Comparison of ENCODE assay signal across 8 cellular contexts in the genomic region with DNA sequence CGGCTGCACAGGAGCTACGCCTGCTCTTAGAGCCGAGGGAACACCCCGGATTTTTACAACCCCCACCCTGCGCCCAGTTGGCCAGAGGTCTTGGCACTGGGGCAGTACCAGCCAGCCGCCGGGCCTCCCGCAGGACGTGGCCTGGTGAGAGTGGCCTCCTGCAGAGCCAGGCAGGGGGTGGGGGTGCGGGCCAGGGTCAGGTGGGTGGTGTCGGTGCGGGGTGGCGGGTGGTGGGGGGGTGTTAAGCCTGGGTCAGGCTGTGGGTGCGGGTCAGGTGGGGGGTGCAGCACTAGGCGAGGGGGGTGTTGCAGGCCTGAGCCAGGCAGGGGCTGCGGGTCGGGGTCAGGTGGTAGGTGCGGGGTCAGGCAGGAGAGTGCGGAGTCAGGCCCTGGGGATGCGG. TPM values are rescaled to one million over a fixed set of nuclear protein-coding genes. Genes with fewer than 3 reads are reported as not detected.
DNase-seq lines count a peak whose midpoint lies in the region; ATAC-seq, FAIRE-seq and TF ChIP-seq lines count a peak whose summit lies in the region.

No MANE protein-coding gene starts in this region.

- FAIRE-seq in RCC 7860 (lab: Jason Lieb, UNC), result no peak

- no peak for TF ChIP-seq EP300 in tibial nerve (IDR thresholded peaks at IDR 0.05)

- H3K4me3 ChIP-seq in liver (ENCODE audit: low read depth in 1 of 3, low read length in 3 of 3), result peak overlapping the region; percentile 42 to 92 (median 70)
- peak overlapping the region; percentile 37 to 93 (median 70) for H3K4me3 ChIP-seq in tibial nerve

- peak overlapping the region in 1 of 2 donors; percentile 6 for H3K27ac ChIP-seq in liver (ENCODE audit: low read depth in 1 of 2, low read length in 2 of 2)
- peak overlapping the region in 3 of 4 donors; percentile 60 to 95 (median 88) for H3K27ac ChIP-seq in tibial nerve

- H3K36me3 ChIP-seq in liver (ENCODE audit: control insufficient read depth in 4 of 4, insufficient read depth in 3 of 4, low read depth in 1 of 4, low read length in 3 of 4) (peaks cover 15 to 25% (median 22%) of the 10 kb centered on the region in 4 donors), tibial nerve (peaks cover 0 to 41% (median 5%) of the 10 kb centered on the region in 3 donors)

- TF ChIP-seq CTCF in MCF 10A (IDR thresholded peaks at IDR 0.05; ENCODE audit: unreplicated experiment) (no peak), liver (IDR thresholded peaks at IDR 0.05; ENCODE audit: low read depth, low read length, missing input control) (no peak), tibial nerve (IDR thresholded peaks at IDR 0.05) (no peak)

- no peaks in the 10 kb centered on the region for H3K27me3 Mint-ChIP-seq in activated CD4-positive, alpha-beta T cell treated with anti-CD3 and anti-CD28 coated beads for 36 hours
- H3K27me3 Mint-ChIP-seq in MCF 10A (ENCODE audit: insufficient read depth, unreplicated experiment), result no peaks in the 10 kb centered on the region

- CTCF ChIA-PET in activated CD4-positive, alpha-beta T cell treated with anti-CD3 and anti-CD28 coated beads for 36 hours (lab: Charles Lee), result no interaction called here
- CTCF ChIA-PET in MCF 10A (lab: Yijun Ruan, JAX), result interaction anchor here (1.6 kb wide), 1 partner anchor 65 kb away, joined by 6 read pairs; no protein-coding TSS in a partner anchor

- WGBS in liver, result 22% methylated on average over 20 of the region's 20 CpGs
- 33 to 35% methylated on average over 18 to 19 of the region's 20 CpGs for WGBS in tibial nerve, 2 donors

- no peaks in the 10 kb centered on the region for H3K9me3 ChIP-seq in liver (ENCODE audit: control insufficient read depth in 4 of 4, low read length in 3 of 4)
- H3K9me3 ChIP-seq in tibial nerve, result no peaks in the 10 kb centered on the region

- no peak for DNase-seq in activated CD4-positive, alpha-beta T cell treated with anti-CD3 and anti-CD28 coated beads for 36 hours
- no peak for DNase-seq in activated CD4-positive, alpha-beta T cell treated with anti-CD3 and anti-CD28 coated beads for 48 hours
- DNase-seq in MCF 10A (ENCODE audit: unreplicated experiment) (no peak), tibial nerve (ENCODE audit: low spot score in 2 of 2) (no peak), NOMO-1 (lab: John Stamatoyannopoulos, UW; ENCODE audit: unreplicated experiment in 2 of 2) (no peak), SHP77 (lab: John Stamatoyannopoulos, UW) (no peak), RCC 7860 (ENCODE audit: low spot score) (no peak)

- POLR2A ChIA-PET in activated CD4-positive, alpha-beta T cell treated with anti-CD3 and anti-CD28 coated beads for 36 hours (lab: Charles Lee), result no interaction called here
- POLR2A ChIA-PET in MCF 10A (lab: Yijun Ruan, JAX), result interaction anchor here (0.7 to 2.0 kb wide), 2 partner anchors 20 to 781 kb away, joined by 3 to 9 read pairs; a partner anchor contains a TSS

- H3K36me3 Mint-ChIP-seq in activated CD4-positive, alpha-beta T cell treated with anti-CD3 and anti-CD28 coated beads for 36 hours (ENCODE audit: low read depth), result peaks cover 11% of the 10 kb centered on the region
- peaks cover 39% of the 10 kb centered on the region for H3K36me3 Mint-ChIP-seq in MCF 10A (ENCODE audit: insufficient read depth, unreplicated experiment)

- no peak for ATAC-seq in activated CD4-positive, alpha-beta T cell treated with anti-CD3 and anti-CD28 coated beads for 36 hours

- TF ChIP-seq POLR2A in tibial nerve (IDR thresholded peaks at IDR 0.05), result no peak

- intact Hi-C loops in activated CD4-positive, alpha-beta T cell treated with anti-CD3 and anti-CD28 coated beads for 36 hours (cut with DNase I, micrococcal nuclease), result loop anchor here (2.0 to 10.0 kb wide), 2 partner anchors 14 to 1038 kb away; a partner anchor contains a TSS
- intact Hi-C loops in MCF 10A (cut with micrococcal nuclease), result no loop called here

- no peaks in the 10 kb centered on the region for H3K9me3 Mint-ChIP-seq in activated CD4-positive, alpha-beta T cell treated with anti-CD3 and anti-CD28 coated beads for 36 hours (ENCODE audit: low read depth)
- no peaks in the 10 kb centered on the region for H3K9me3 Mint-ChIP-seq in MCF 10A (ENCODE audit: unreplicated experiment)

- H3K4me1 ChIP-seq in liver (ENCODE audit: control insufficient read depth in 4 of 4, insufficient read depth in 4 of 4, low read length in 3 of 4) (peaks cover 10 to 54% (median 34%) of the 10 kb centered on the region in 4 donors), tibial nerve (peaks cover 0 to 47% (median 13%) of the 10 kb centered on the region in 4 donors)

- H3K27me3 ChIP-seq in liver (ENCODE audit: control insufficient read depth in 4 of 4, insufficient read depth in 4 of 4, low read length in 3 of 4) (no peaks in the 10 kb centered on the region), tibial nerve (no peaks in the 10 kb centered on the region)

- peak overlapping the region in 1 of 2 donors; percentile 19 for H3K9ac ChIP-seq in liver (ENCODE audit: low read depth in 1 of 2, low read length in 2 of 2)

- H3K27ac Mint-ChIP-seq in activated CD4-positive, alpha-beta T cell treated with anti-CD3 and anti-CD28 coated beads for 36 hours, result no peak overlapping the region
- peak overlapping the region; percentile 88 for H3K27ac Mint-ChIP-seq in MCF 10A (ENCODE audit: low read depth, unreplicated experiment)

- TF ChIP-seq RAD21 in liver (IDR thresholded peaks at IDR 0.05), result no peak

- peaks cover 11% of the 10 kb centered on the region for H3K4me1 Mint-ChIP-seq in activated CD4-positive, alpha-beta T cell treated with anti-CD3 and anti-CD28 coated beads for 36 hours
- H3K4me1 Mint-ChIP-seq in MCF 10A (ENCODE audit: insufficient read depth, unreplicated experiment), result peaks cover 10% of the 10 kb centered on the region

- BruUV-seq in MCF 10A (replicated peaks; lab: Mats Ljungman, UMichigan), result no TSS peak

- peak overlapping the region; percentile 73 for H3K4me3 Mint-ChIP-seq in activated CD4-positive, alpha-beta T cell treated with anti-CD3 and anti-CD28 coated beads for 36 hours
- H3K4me3 Mint-ChIP-seq in MCF 10A (ENCODE audit: unreplicated experiment), result peak overlapping the region; percentile 82

TF ChIP-seq in liver, 16 proteins besides CTCF, POLR2A, EP300 and RAD21 (continues in another document):
- TF ChIP-seq, protein P1, sequence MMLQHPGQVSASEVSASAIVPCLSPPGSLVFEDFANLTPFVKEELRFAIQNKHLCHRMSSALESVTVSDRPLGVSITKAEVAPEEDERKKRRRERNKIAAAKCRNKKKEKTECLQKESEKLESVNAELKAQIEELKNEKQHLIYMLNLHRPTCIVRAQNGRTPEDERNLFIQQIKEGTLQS (IDR thresholded peaks at IDR 0.05), result no peak
- TF ChIP-seq, protein P2, sequence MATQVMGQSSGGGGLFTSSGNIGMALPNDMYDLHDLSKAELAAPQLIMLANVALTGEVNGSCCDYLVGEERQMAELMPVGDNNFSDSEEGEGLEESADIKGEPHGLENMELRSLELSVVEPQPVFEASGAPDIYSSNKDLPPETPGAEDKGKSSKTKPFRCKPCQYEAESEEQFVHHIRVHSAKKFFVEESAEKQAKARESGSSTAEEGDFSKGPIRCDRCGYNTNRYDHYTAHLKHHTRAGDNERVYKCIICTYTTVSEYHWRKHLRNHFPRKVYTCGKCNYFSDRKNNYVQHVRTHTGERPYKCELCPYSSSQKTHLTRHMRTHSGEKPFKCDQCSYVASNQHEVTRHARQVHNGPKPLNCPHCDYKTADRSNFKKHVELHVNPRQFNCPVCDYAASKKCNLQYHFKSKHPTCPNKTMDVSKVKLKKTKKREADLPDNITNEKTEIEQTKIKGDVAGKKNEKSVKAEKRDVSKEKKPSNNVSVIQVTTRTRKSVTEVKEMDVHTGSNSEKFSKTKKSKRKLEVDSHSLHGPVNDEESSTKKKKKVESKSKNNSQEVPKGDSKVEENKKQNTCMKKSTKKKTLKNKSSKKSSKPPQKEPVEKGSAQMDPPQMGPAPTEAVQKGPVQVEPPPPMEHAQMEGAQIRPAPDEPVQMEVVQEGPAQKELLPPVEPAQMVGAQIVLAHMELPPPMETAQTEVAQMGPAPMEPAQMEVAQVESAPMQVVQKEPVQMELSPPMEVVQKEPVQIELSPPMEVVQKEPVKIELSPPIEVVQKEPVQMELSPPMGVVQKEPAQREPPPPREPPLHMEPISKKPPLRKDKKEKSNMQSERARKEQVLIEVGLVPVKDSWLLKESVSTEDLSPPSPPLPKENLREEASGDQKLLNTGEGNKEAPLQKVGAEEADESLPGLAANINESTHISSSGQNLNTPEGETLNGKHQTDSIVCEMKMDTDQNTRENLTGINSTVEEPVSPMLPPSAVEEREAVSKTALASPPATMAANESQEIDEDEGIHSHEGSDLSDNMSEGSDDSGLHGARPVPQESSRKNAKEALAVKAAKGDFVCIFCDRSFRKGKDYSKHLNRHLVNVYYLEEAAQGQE (IDR thresholded peaks at IDR 0.05), result no peak
- TF ChIP-seq, protein P3, sequence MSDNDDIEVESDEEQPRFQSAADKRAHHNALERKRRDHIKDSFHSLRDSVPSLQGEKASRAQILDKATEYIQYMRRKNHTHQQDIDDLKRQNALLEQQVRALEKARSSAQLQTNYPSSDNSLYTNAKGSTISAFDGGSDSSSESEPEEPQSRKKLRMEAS (IDR thresholded peaks at IDR 0.05), result no peak
- no peak for TF ChIP-seq HNF4A (conservative IDR thresholded peaks at IDR 0.05)
- no peak for TF ChIP-seq YY1 (IDR thresholded peaks at IDR 0.05)
- TF ChIP-seq HNF4G (IDR thresholded peaks at IDR 0.05), result no peak

RNA-seq across cellular contexts. Expression of a gene that starts 0.6 kb away (rescaled TPM):
- total RNA-seq in activated CD4-positive, alpha-beta T cell treated with anti-CD3 and anti-CD28 coated beads for 36 hours, result 10 to 100 TPM; 42.0 to 56.7 TPM
- 72.4 and 82.7 TPM in 2 replicates for total RNA-seq in MCF 10A (2022)
- 100 to 1,000 TPM in 1 of 2 donors, 10 to 100 TPM in 1; 41.5 to 214 TPM for total RNA-seq in liver
- 100 to 1,000 TPM; 493 to 849 TPM for polyA plus RNA-seq in liver
- total RNA-seq in tibial nerve, result 100 to 1,000 TPM in 1 of 4 donors, 10 to 100 TPM in 3; 70.5 to 104 (median 76.4) TPM

RNA-seq across cellular contexts. Expression of a gene that starts 6.6 kb away (rescaled TPM):
- 1 to 10 TPM; 3.0 to 6.2 TPM for total RNA-seq in activated CD4-positive, alpha-beta T cell treated with anti-CD3 and anti-CD28 coated beads for 36 hours
- total RNA-seq in MCF 10A (2022), result 1.2 and 1.8 TPM in 2 replicates
- total RNA-seq in liver, result 10 to 100 TPM in 1 of 2 donors, 1 to 10 TPM in 1; 4.8 to 17.5 TPM
- 10 to 100 TPM in 1 of 2 donors, 1 to 10 TPM in 1; 9.1 to 17.8 TPM for polyA plus RNA-seq in liver
- 10 to 100 TPM; 15.3 to 26.7 (median 18.4) TPM for total RNA-seq in tibial nerve

RNA-seq across cellular contexts. Expression of a gene that starts 14.7 kb away (rescaled TPM):
- total RNA-seq in activated CD4-positive, alpha-beta T cell treated with anti-CD3 and anti-CD28 coated beads for 36 hours, result 10 to 100 TPM; 28.3 to 37.0 TPM
- total RNA-seq in MCF 10A (2022), result 16.6 and 22.6 TPM in 2 replicates
- 10 to 100 TPM; 24.3 to 67.6 TPM for total RNA-seq in liver
- 100 to 1,000 TPM; 124 to 194 TPM for polyA plus RNA-seq in liver
- total RNA-seq in tibial nerve, result 10 to 100 TPM; 44.1 to 59.4 (median 49.3) TPM

RNA-seq across cellular contexts. Expression of a gene that starts 21.4 kb away (rescaled TPM):
- 10 to 100 TPM; 46.9 to 52.1 TPM for total RNA-seq in activated CD4-positive, alpha-beta T cell treated with anti-CD3 and anti-CD28 coated beads for 36 hours
- 71.6 and 74.3 TPM in 2 replicates for total RNA-seq in MCF 10A (2022)
- total RNA-seq in liver, result 10 to 100 TPM; 19.4 to 43.1 TPM
- 10 to 100 TPM; 33.2 to 70.6 TPM for polyA plus RNA-seq in liver
- 10 to 100 TPM; 28.7 to 65.7 (median 34.7) TPM for total RNA-seq in tibial nerve

RNA-seq across cellular contexts. Expression of a gene that starts 25.3 kb away (rescaled TPM):
- total RNA-seq in activated CD4-positive, alpha-beta T cell treated with anti-CD3 and anti-CD28 coated beads for 36 hours, result not detected
- not detected in 2 replicates for total RNA-seq in MCF 10A (2022)
- total RNA-seq in liver, result 100 to 1,000 TPM in 1 of 2 donors, 10 to 100 TPM in 1; 60.8 to 174 TPM
- 100 to 1,000 TPM; 315 to 426 TPM for polyA plus RNA-seq in liver
- total RNA-seq in tibial nerve, result 10 to 100 TPM in 3 of 4 donors, 1 to 10 TPM in 1; 9.8 to 29.4 (median 16.6) TPM
